Comparison of ENCODE assay signal across 10 cellular contexts in the genomic region with DNA sequence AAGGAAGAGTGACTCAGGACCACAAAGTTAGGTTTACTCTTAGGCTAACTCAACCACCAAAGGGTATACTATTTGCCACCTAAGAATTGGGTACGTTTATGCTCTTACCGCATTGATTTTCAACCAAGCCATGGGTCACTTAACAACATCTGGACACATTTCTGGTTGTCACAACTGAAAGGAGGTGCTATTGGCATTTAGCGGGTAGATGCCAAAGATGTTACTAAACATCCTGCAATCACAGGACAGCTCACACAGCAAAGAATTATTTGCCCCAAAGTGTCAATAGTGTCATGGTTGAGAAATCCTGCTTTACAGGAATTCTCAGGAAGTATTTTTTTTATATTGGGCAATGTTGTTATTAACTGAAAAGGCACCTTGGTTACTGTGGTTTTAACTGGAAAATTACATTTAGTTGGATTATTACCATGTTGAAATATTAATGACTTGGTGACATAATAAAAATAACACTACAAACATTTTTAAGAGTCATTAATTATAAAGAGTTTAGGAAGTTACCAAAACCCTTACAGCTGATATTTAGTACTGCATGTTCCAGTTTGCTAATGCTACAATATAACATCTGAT.
DNase-seq lines count a peak whose midpoint lies in the region; ATAC-seq and TF ChIP-seq lines count a peak whose summit lies in the region.
"Had no signal": no experiment of that assay in that cellular context is flagged by ENCODE, and none has a peak within 500 bp of the region (broad histone marks: within the 10 kb centered on the region; RNA-seq: fewer than 3 reads in every experiment).

No MANE protein-coding gene starts in this region.

- H3K4me3 ChIP-seq in astrocyte of the spinal cord (ENCODE audit: low read depth, low read length) = no peak overlapping the region
- H3K4me3 ChIP-seq: BLaER1, sigmoid colon had no signal

- DNase-seq in ACHN (peak; percentile 90), HPDE6-E6E7 (ENCODE audit: extremely low spot score) (peak; percentile 59), astrocyte of the spinal cord (ENCODE audit: low read depth, low spot score) (peak; percentile 82), kidney tubule cell (ENCODE audit: low spot score) (peak; percentile 100), NCI-H748 (lab: John Stamatoyannopoulos, UW; ENCODE audit: unreplicated experiment) (no peak), DMS114 treated with DMSO at 0.1 percent for 48 hours (lab: John Stamatoyannopoulos, UW; ENCODE audit: unreplicated experiment) (no peak), hepatic stellate cell (ENCODE audit: low spot score) (no peak)
- DNase-seq: sigmoid colon had no signal

- TF ChIP-seq CTCF in astrocyte of the spinal cord (IDR thresholded peaks at IDR 0.05; ENCODE audit: low read depth, low read length) = no peak

- in situ Hi-C loops in ACHN (cut with HindIII; ENCODE audit: low pct_ligation_motif_present, low pct_unique_long_range_greater_than_20kb, low sequenced_read_pairs) (no loop called here), astrocyte of the spinal cord (cut with HindIII; ENCODE audit: low sequenced_read_pairs) (no loop called here)

- no peak for ATAC-seq in HG02623 (IDR thresholded peaks at IDR 0.05; ENCODE audit: unreplicated experiment)

Comparison
In these comparisons a context has a peak if more than half of its experiments do, and no peak if none do; other contexts are left out.
1. DNase-seq: peak in ACHN (single experiment), HPDE6-E6E7 (single experiment), astrocyte of the spinal cord (single experiment) and kidney tubule cell (single experiment); none in NCI-H748 (single experiment), DMS114 treated with DMSO at 0.1 percent for 48 hours (single experiment) and hepatic stellate cell (single experiment).